In the genomic region with DNA sequence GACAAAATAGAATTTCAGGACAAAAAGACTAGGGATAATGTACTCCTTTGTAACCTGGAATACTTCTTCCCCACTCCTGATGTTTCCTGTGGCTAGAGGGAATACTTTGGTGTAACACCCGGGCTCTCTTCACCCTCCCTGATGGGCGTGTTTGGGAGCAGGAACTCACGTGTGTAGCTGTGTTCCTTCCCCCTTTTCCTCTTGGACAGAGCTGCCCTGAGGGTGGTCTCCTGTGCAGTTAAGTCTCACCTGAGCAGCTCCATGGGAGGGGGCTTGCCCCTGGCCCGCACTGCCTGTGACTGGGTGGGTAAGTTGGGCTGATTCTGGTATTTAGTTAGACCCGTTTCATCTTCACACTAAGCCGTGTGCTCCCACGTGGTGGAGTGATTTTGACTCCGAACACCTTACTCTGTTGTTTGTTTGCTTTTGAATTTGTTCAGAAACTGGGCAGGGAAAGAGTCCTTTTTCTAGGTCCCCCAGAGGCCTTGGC, we compare ENCODE assay signal across 9 cellular contexts.
DNase-seq lines count a peak whose midpoint lies in the region; ATAC-seq and TF ChIP-seq lines count a peak whose summit lies in the region.
"Had no signal": no experiment of that assay in that cellular context is flagged by ENCODE, and none has a peak within 500 bp of the region (broad histone marks: within the 10 kb centered on the region; RNA-seq: fewer than 3 reads in every experiment).

No MANE protein-coding gene starts in this region.

- peak; percentile 84 for ATAC-seq in SK-N-SH treated with all-trans-retinoic acid at 6 μM for 48 hours

- no peak for DNase-seq in kidney epithelial cell (ENCODE audit: low read depth)
- peak; percentile 20 to 58 for DNase-seq in thyroid gland
- DNase-seq in T-helper 2 cell: no peak
- DNase-seq in amniotic stem cell (lab: John Stamatoyannopoulos, UW): no peak
- no peak for DNase-seq in activated CD4-positive, CD25-positive, alpha-beta regulatory T cell treated with anti-CD3 and anti-CD28 coated beads, Interleukin-2, amount 50 U/mL, for 72 hours
- DNase-seq: activated T-cell treated with anti-CD3 and anti-CD28 coated beads, Interleukin-2, amount 50 U/mL, for 1 hour; Right ventricle myocardium superior had no signal

- H3K27me3 ChIP-seq in kidney epithelial cell (ENCODE audit: control insufficient read depth, insufficient read depth, low read length): no peaks in the 10 kb centered on the region
- H3K27me3 ChIP-seq in thyroid gland: no peaks in the 10 kb centered on the region

- 32 to 62% methylated on average over 8 of the region's 8 CpGs for WGBS in thyroid gland, 2 donors

- H3K4me3 ChIP-seq in kidney epithelial cell (ENCODE audit: low read depth, low read length): peak overlapping the region; percentile 48
- peak overlapping the region in 2 of 3 donors; percentile 4 to 23 for H3K4me3 ChIP-seq in thyroid gland (replicated peaks in 1 of 3)

- no peak for TF ChIP-seq POLR2A in thyroid gland (IDR thresholded peaks at IDR 0.05)

- no peak overlapping the region for H3K27ac ChIP-seq in thyroid gland

- intact Hi-C loops in thyroid gland (cut with DNase I): no loop called here

- H3K9me3 ChIP-seq in thyroid gland: no peaks in the 10 kb centered on the region

- no peaks in the 10 kb centered on the region for H3K4me1 ChIP-seq in thyroid gland

- TF ChIP-seq RAD21 in Ishikawa (IDR thresholded peaks at IDR 0.05; ENCODE audit: low read depth): no peak

- no peak for TF ChIP-seq EP300 in Ishikawa (IDR thresholded peaks at IDR 0.05; ENCODE audit: borderline replicate concordance)

- TF ChIP-seq CTCF in kidney epithelial cell (IDR thresholded peaks at IDR 0.05; ENCODE audit: insufficient read depth, low read length, poor library complexity, severe bottlenecking): no peak
- no peak for TF ChIP-seq CTCF in thyroid gland (IDR thresholded peaks at IDR 0.05)

- no peaks in the 10 kb centered on the region for H3K36me3 ChIP-seq in kidney epithelial cell (ENCODE audit: control insufficient read depth, insufficient read depth, low read length)
- no peaks in the 10 kb centered on the region for H3K36me3 ChIP-seq in thyroid gland

TF ChIP-seq in Ishikawa, 13 proteins besides CTCF, POLR2A, EP300 and RAD21:
- TF ChIP-seq CEBPB (IDR thresholded peaks at IDR 0.05): no peak
- no peak for TF ChIP-seq REST (IDR thresholded peaks at IDR 0.05; ENCODE audit: low read depth)
- TF ChIP-seq CREB1 (IDR thresholded peaks at IDR 0.05; ENCODE audit: low read depth): no peak
- no peak for TF ChIP-seq YY1 (IDR thresholded peaks at IDR 0.05; ENCODE audit: low read depth)
- TF ChIP-seq TEAD4 (IDR thresholded peaks at IDR 0.05): no peak
- peak; percentile 51 for TF ChIP-seq USF1 (IDR thresholded peaks at IDR 0.05)
- no peak for TF ChIP-seq TCF12 (IDR thresholded peaks at IDR 0.05; ENCODE audit: low read depth)
- no peak for TF ChIP-seq EGR1 (IDR thresholded peaks at IDR 0.05)
- TF ChIP-seq FOXM1 (IDR thresholded peaks at IDR 0.05; ENCODE audit: borderline replicate concordance, low read depth): peak; percentile 43; the same call in 1 of the 2 replicates
- peak; percentile 86 for TF ChIP-seq MAX (IDR thresholded peaks at IDR 0.05)
- peak; percentile 45; the same call in 1 of the 2 replicates for TF ChIP-seq TAF1 (IDR thresholded peaks at IDR 0.05; ENCODE audit: low read depth)
- TF ChIP-seq ZBTB7A (IDR thresholded peaks at IDR 0.05; ENCODE audit: low read depth): no peak
TF ChIP-seq in Ishikawa: peak in this region for 4.

TF ChIP-seq in SK-N-SH treated with all-trans-retinoic acid at 6 μM for 48 hours, 23 proteins besides CTCF, POLR2A, EP300 and RAD21:
- TF ChIP-seq TOX (CRISPR knock-in tag; IDR thresholded peaks at IDR 0.05; ENCODE audit: borderline replicate concordance) (no peak), RARB (CRISPR knock-in tag; IDR thresholded peaks at IDR 0.05) (no peak), ZFP30 (CRISPR knock-in tag; IDR thresholded peaks at IDR 0.05) (no peak), ZNF8 (CRISPR knock-in tag; IDR thresholded peaks at IDR 0.05) (no peak), ARNTL (CRISPR knock-in tag; IDR thresholded peaks at IDR 0.05; ENCODE audit: borderline replicate concordance, low read depth) (no peak), ZNF565 (CRISPR knock-in tag; conservative IDR thresholded peaks at IDR 0.05; ENCODE audit: low read depth) (no peak), ZC3H10 (CRISPR knock-in tag; IDR thresholded peaks at IDR 0.05) (no peak), ESRRG (CRISPR knock-in tag; IDR thresholded peaks at IDR 0.05) (no peak), BACH2 (CRISPR knock-in tag; IDR thresholded peaks at IDR 0.05; ENCODE audit: borderline replicate concordance) (no peak), CSDC2 (CRISPR knock-in tag; IDR thresholded peaks at IDR 0.05) (no peak), SNAI2 (CRISPR knock-in tag; IDR thresholded peaks at IDR 0.05) (no peak), ZFP3 (CRISPR knock-in tag; IDR thresholded peaks at IDR 0.05) (no peak), TCF4 (CRISPR knock-in tag; IDR thresholded peaks at IDR 0.05; ENCODE audit: borderline replicate concordance) (no peak)
- TF ChIP-seq, protein P1, sequence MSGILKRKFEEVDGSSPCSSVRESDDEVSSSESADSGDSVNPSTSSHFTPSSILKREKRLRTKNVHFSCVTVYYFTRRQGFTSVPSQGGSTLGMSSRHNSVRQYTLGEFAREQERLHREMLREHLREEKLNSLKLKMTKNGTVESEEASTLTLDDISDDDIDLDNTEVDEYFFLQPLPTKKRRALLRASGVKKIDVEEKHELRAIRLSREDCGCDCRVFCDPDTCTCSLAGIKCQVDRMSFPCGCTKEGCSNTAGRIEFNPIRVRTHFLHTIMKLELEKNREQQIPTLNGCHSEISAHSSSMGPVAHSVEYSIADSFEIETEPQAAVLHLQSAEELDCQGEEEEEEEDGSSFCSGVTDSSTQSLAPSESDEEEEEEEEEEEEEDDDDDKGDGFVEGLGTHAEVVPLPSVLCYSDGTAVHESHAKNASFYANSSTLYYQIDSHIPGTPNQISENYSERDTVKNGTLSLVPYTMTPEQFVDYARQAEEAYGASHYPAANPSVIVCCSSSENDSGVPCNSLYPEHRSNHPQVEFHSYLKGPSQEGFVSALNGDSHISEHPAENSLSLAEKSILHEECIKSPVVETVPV (CRISPR knock-in tag; IDR thresholded peaks at IDR 0.05): no peak

Comparison
In these comparisons a context has a peak if more than half of its experiments do, and no peak if none do; other contexts are left out.
1. DNase-seq: peak in thyroid gland (2 of 2); none in kidney epithelial cell (single experiment), T-helper 2 cell (0 of 5), amniotic stem cell (single experiment) and activated CD4-positive, CD25-positive, alpha-beta regulatory T cell treated with anti-CD3 and anti-CD28 coated beads, Interleukin-2, amount 50 U/mL, for 72 hours (single experiment).